8 cellular contexts compared by ENCODE assay signal in genomic region chr3:112111785-112112402, GRCh38. TPM values are rescaled to one million over a fixed set of nuclear protein-coding genes. Genes with fewer than 3 reads are reported as not detected.
DNase-seq lines count a peak whose midpoint lies in the region; ATAC-seq, FAIRE-seq and TF ChIP-seq lines count a peak whose summit lies in the region.

No MANE protein-coding gene starts in this region.

- intact Hi-C loops in left ventricle myocardium superior (cut with micrococcal nuclease): no loop called here

- no peaks in the 10 kb centered on the region for H3K36me3 Mint-ChIP-seq in activated naive CD8-positive, alpha-beta T cell treated with anti-CD3 and anti-CD28 coated beads for 36 hours

- TF ChIP-seq CTCF in GM12875 (IDR thresholded peaks at IDR 0.05; ENCODE audit: borderline replicate concordance, insufficient read depth, low read depth, low read length): peak; percentile 80
- peak; percentile 93 for TF ChIP-seq CTCF in MM.1S (IDR thresholded peaks at IDR 0.05; ENCODE audit: low read length)

- H3K4me3 ChIP-seq in GM12875 (ENCODE audit: low read depth, low read length) (no peak overlapping the region), MM.1S (ENCODE audit: low read length) (no peak overlapping the region), small intestine (ENCODE audit: low read depth in 1 of 2, low read length in 2 of 2) (no peak overlapping the region)

- H3K4me1 Mint-ChIP-seq in activated naive CD8-positive, alpha-beta T cell treated with anti-CD3 and anti-CD28 coated beads for 36 hours: peaks cover 8% of the 10 kb centered on the region

- H3K79me2 ChIP-seq in MM.1S (ENCODE audit: low read length): peaks cover 5% of the 10 kb centered on the region; the same call in 1 of the 2 replicates

- H3K4me1 ChIP-seq in MM.1S (ENCODE audit: low read length) (peaks cover 26% of the 10 kb centered on the region), small intestine (ENCODE audit: control insufficient read depth in 2 of 2, insufficient read depth in 1 of 2, low read depth in 1 of 2, low read length in 1 of 2) (no peaks in the 10 kb centered on the region)

- H3F3A ChIP-seq in MM.1S (ENCODE audit: insufficient read depth, low read length): no peaks in the 10 kb centered on the region

- no peak overlapping the region for H2AFZ ChIP-seq in MM.1S (ENCODE audit: low read length)

- CTCF ChIA-PET in HEK293T (lab: Yijun Ruan, JAX): interaction anchor here (0.5 to 1.2 kb wide), 20 partner anchors 10 to 640 kb away, joined by 3 to 16 read pairs (median 4); partner anchors contain the start of gene CD200

- no peaks in the 10 kb centered on the region for H4K20me1 ChIP-seq in MM.1S (ENCODE audit: insufficient read depth, low read length)

- no peak overlapping the region for H3K4me2 ChIP-seq in MM.1S (ENCODE audit: low read depth, low read length)

- FAIRE-seq in small intestine (lab: Jason Lieb, UNC): no peak

- H3K9me2 ChIP-seq in MM.1S (replicated peaks; ENCODE audit: insufficient read depth, low read length): no peaks in the 10 kb centered on the region

- H3K9me3 ChIP-seq in MM.1S (replicated peaks; ENCODE audit: insufficient read depth, low read length): no peaks in the 10 kb centered on the region
- H3K9me3 ChIP-seq in small intestine (ENCODE audit: control insufficient read depth, low read depth): no peaks in the 10 kb centered on the region

- H3K4me3 Mint-ChIP-seq in activated naive CD8-positive, alpha-beta T cell treated with anti-CD3 and anti-CD28 coated beads for 36 hours: no peak overlapping the region

- H3K27ac Mint-ChIP-seq in activated naive CD8-positive, alpha-beta T cell treated with anti-CD3 and anti-CD28 coated beads for 36 hours: no peak overlapping the region

- no peaks in the 10 kb centered on the region for H3K27me3 Mint-ChIP-seq in activated naive CD8-positive, alpha-beta T cell treated with anti-CD3 and anti-CD28 coated beads for 36 hours

- 9 to 13% (median 11%) methylated on average over 3 of the region's 3 CpGs for WGBS in small intestine, 3 donors

- DNase-seq in HEK293T (ENCODE audit: extremely low spot score) (peak; percentile 74), MM.1S (peak; percentile 85), SK-N-DZ (ENCODE audit: low spot score) (peak; percentile 76), left ventricle myocardium superior (no peak), small intestine (peak; percentile 74), OCI-M2 (lab: John Stamatoyannopoulos, UW; ENCODE audit: unreplicated experiment) (no peak)
- DNase-seq in activated naive CD8-positive, alpha-beta T cell treated with anti-CD3 and anti-CD28 coated beads for 36 hours: peak; percentile 53

- ATAC-seq in left ventricle myocardium superior: peak; percentile 81

- H3K9me3 Mint-ChIP-seq in activated naive CD8-positive, alpha-beta T cell treated with anti-CD3 and anti-CD28 coated beads for 36 hours: no peaks in the 10 kb centered on the region

- H3K27ac ChIP-seq in MM.1S (ENCODE audit: low read length): no peak overlapping the region
- no peak overlapping the region for H3K27ac ChIP-seq in small intestine (ENCODE audit: low read depth in 1 of 2, low read length in 1 of 2)

- H3K36me3 ChIP-seq in MM.1S (replicated peaks; ENCODE audit: insufficient read depth, low read length): no peaks in the 10 kb centered on the region
- H3K36me3 ChIP-seq in small intestine (ENCODE audit: control insufficient read depth in 2 of 2, insufficient read depth in 2 of 2, low read length in 2 of 2): no peaks in the 10 kb centered on the region

- H3K9ac ChIP-seq in MM.1S (ENCODE audit: low read length): no peak overlapping the region

- H3K27me3 ChIP-seq in MM.1S (replicated peaks; ENCODE audit: insufficient read depth, low read length) (no peaks in the 10 kb centered on the region), small intestine (ENCODE audit: control insufficient read depth in 2 of 2, insufficient read depth in 2 of 2, low read length in 2 of 2) (no peaks in the 10 kb centered on the region)

- POLR2A ChIA-PET in HEK293T (lab: Yijun Ruan, JAX): interaction anchor here (0.8 kb wide), 1 partner anchor 25 kb away, joined by 4 read pairs; no protein-coding TSS in a partner anchor

TF ChIP-seq in HEK293T, 16 proteins besides CTCF, POLR2A, EP300 and RAD21:
- no peak for TF ChIP-seq TARDBP (IDR thresholded peaks at IDR 0.05)
- no peak for TF ChIP-seq FOXK2 (IDR thresholded peaks at IDR 0.05)
- TF ChIP-seq ARNT (IDR thresholded peaks at IDR 0.05): no peak
- TF ChIP-seq FOXA1 (IDR thresholded peaks at IDR 0.05): no peak
- TF ChIP-seq LEF1 (IDR thresholded peaks at IDR 0.05; ENCODE audit: borderline replicate concordance): no peak
- no peak for TF ChIP-seq ZNF384 (IDR thresholded peaks at IDR 0.05)
- TF ChIP-seq HDGF (IDR thresholded peaks at IDR 0.05; ENCODE audit: borderline replicate concordance): no peak
- TF ChIP-seq SUZ12 (IDR thresholded peaks at IDR 0.05): no peak
- no peak for TF ChIP-seq L3MBTL2 (conservative IDR thresholded peaks at IDR 0.05)
- TF ChIP-seq PKNOX1 (IDR thresholded peaks at IDR 0.05): no peak
- TF ChIP-seq ELF4 (IDR thresholded peaks at IDR 0.05): no peak
- TF ChIP-seq NFRKB (IDR thresholded peaks at IDR 0.05): no peak
- TF ChIP-seq CTBP1 (IDR thresholded peaks at IDR 0.05; ENCODE audit: borderline replicate concordance): no peak
- TF ChIP-seq BHLHE40 (IDR thresholded peaks at IDR 0.05; ENCODE audit: borderline replicate concordance): no peak
- no peak for TF ChIP-seq SP1 (IDR thresholded peaks at IDR 0.05)
- TF ChIP-seq FOXM1 (IDR thresholded peaks at IDR 0.05; ENCODE audit: borderline replicate concordance): no peak

RNA-seq across cellular contexts. Expression of gene GCSAM, which starts 21.2 kb away (rescaled TPM):
- polyA plus RNA-seq in SK-N-DZ (2014; cell fraction: cytosol; rRNA removed): not detected in 2 replicates
- polyA plus RNA-seq in SK-N-DZ (2014; cell fraction: nucleus; rRNA removed): not detected in 2 replicates
- total RNA-seq in activated naive CD8-positive, alpha-beta T cell treated with anti-CD3 and anti-CD28 coated beads for 36 hours: 1 to 10 TPM; 7.5 to 8.5 TPM
- not detected for total RNA-seq in left ventricle myocardium superior
- 1 to 10 TPM in 1 of 3 donors, under 1 TPM in 1, not detected in 1; 0.54 to 1.3 TPM for polyA plus RNA-seq in small intestine

RNA-seq across cellular contexts. Expression of gene C3orf52, which starts 25.7 kb away (rescaled TPM):
- polyA plus RNA-seq in SK-N-DZ (2014; cell fraction: cytosol; rRNA removed): 1.2 and 2.1 TPM in 2 replicates
- 1.6 and 2.4 TPM in 2 replicates for polyA plus RNA-seq in SK-N-DZ (2014; cell fraction: nucleus; rRNA removed)
- total RNA-seq in activated naive CD8-positive, alpha-beta T cell treated with anti-CD3 and anti-CD28 coated beads for 36 hours: 1 to 10 TPM; 3.4 to 4.5 TPM
- 1.7 TPM for total RNA-seq in left ventricle myocardium superior
- 1 to 10 TPM; 3.8 to 5.9 (median 4.5) TPM for polyA plus RNA-seq in small intestine

Comparison
In these comparisons a context has a peak if more than half of its experiments do, and no peak if none do; other contexts are left out.
1. DNase-seq: peak in HEK293T (single experiment), MM.1S (single experiment), SK-N-DZ (single experiment), activated naive CD8-positive, alpha-beta T cell treated with anti-CD3 and anti-CD28 coated beads for 36 hours (single experiment) and small intestine (single experiment); none in left ventricle myocardium superior (single experiment) and OCI-M2 (single experiment).